Comparison of ENCODE assay signal across 15 cellular contexts in genomic region chr4:124708517-124709300, GRCh38. TPM values are rescaled to one million over a fixed set of nuclear protein-coding genes. Genes with fewer than 3 reads are reported as not detected.
DNase-seq lines count a peak whose midpoint lies in the region; ATAC-seq, FAIRE-seq and TF ChIP-seq lines count a peak whose summit lies in the region.
"Had no signal": no experiment of that assay in that cellular context is flagged by ENCODE, and none has a peak within 500 bp of the region (broad histone marks: within the 10 kb centered on the region; RNA-seq: fewer than 3 reads in every experiment).

No MANE protein-coding gene starts in this region.

- intact Hi-C loops in IMR-90 (cut with micrococcal nuclease) (no loop called here), adrenal gland (cut with DNase I) (no loop called here)

- FAIRE-seq in A549 (lab: Jason Lieb, UNC) (no peak), astrocyte (lab: Jason Lieb, UNC) (no peak), keratinocyte (lab: Jason Lieb, UNC) (peak; percentile 13)
- FAIRE-seq: TTC549 had no signal

- ATAC-seq in A549 (no peak), IMR-90 (ENCODE audit: low read depth) (no peak)
- ATAC-seq: activated T-cell treated with anti-CD3 and anti-CD28 coated beads, Interleukin-2, amount 50 U/mL, for 4 hours had no signal

- H3K56ac ChIP-seq in IMR-90 (ENCODE audit: extremely low read depth, insufficient read depth, low read length), result no peak overlapping the region

- H3K36me3 Mint-ChIP-seq in astrocyte (ENCODE audit: low read depth, unreplicated experiment), result no peaks in the 10 kb centered on the region

- H3K36me3 ChIP-seq in IMR-90 (ENCODE audit: control insufficient read depth, insufficient read depth, low read length) (no peaks in the 10 kb centered on the region), astrocyte (ENCODE audit: insufficient read depth, low read length) (no peaks in the 10 kb centered on the region), keratinocyte (ENCODE audit: control insufficient read depth in 2 of 2, extremely low read depth in 1 of 2, insufficient read depth in 2 of 2, low read length in 2 of 2) (peaks cover 2 to 9% of the 10 kb centered on the region in 2 experiments), adrenal gland (replicated peaks in 1 of 2) (no peaks in the 10 kb centered on the region)
- H3K36me3 ChIP-seq: tibial nerve had no signal

- H3K4me1 ChIP-seq in A549 (peaks cover 32% of the 10 kb centered on the region), IMR-90 (ENCODE audit: control insufficient read depth, insufficient read depth, low read length) (peaks cover 4% of the 10 kb centered on the region), astrocyte (ENCODE audit: insufficient read depth, low read length) (peaks cover 21% of the 10 kb centered on the region), keratinocyte (ENCODE audit: control insufficient read depth, extremely low read depth, insufficient read depth, low read length) (peaks cover 21% of the 10 kb centered on the region), adrenal gland (replicated peaks in 1 of 2) (peaks cover 5 to 26% of the 10 kb centered on the region in 2 donors)

- DNase-seq in A549 (ENCODE audit: low read depth in 1 of 2, low spot score in 1 of 2) (no peak), IMR-90 (peak; percentile 7), astrocyte (ENCODE audit: low read depth) (peak; percentile 68), keratinocyte (ENCODE audit: low read depth, low spot score) (no peak), T1000 (lab: John Stamatoyannopoulos, UW) (no peak), ACHN (no peak), adrenal gland (no peak)
- DNase-seq in stimulated activated CD4-positive, alpha-beta T cell treated with anti-CD3 and anti-CD28 coated beads, Interleukin-12 subunit alpha, Interleukin-12 subunit beta, amount 100 ng/mL, for 4 hours, result no peak
- DNase-seq: activated T-cell treated with anti-CD3 and anti-CD28 coated beads, Interleukin-2, amount 50 U/mL, for 4 hours; cerebellar nuclear complex; KG1; NCI-H524 treated with DMSO at 0.1 percent for 48 hours; nucleus accumbens had no signal

- H3K4me1 Mint-ChIP-seq in astrocyte (ENCODE audit: low read depth, unreplicated experiment), result peaks cover 29% of the 10 kb centered on the region

- in situ Hi-C loops in IMR-90 (cut with MboI; ENCODE audit: low sequenced_read_pairs) (no loop called here), ACHN (cut with HindIII; ENCODE audit: low pct_ligation_motif_present, low pct_unique_long_range_greater_than_20kb, low sequenced_read_pairs) (no loop called here)

- H2AK5ac ChIP-seq in IMR-90 (ENCODE audit: low read depth, low read length), result no peak overlapping the region

- peak overlapping the region; percentile 83 for H3K4me2 ChIP-seq in A549
- peak overlapping the region; percentile 71; the same call in 1 of the 2 replicates for H3K4me2 ChIP-seq in IMR-90 (ENCODE audit: low read depth, low read length)
- H3K4me2 ChIP-seq in astrocyte (ENCODE audit: low read length), result peak overlapping the region; percentile 96
- peak overlapping the region; percentile 92 for H3K4me2 ChIP-seq in keratinocyte (ENCODE audit: control insufficient read depth, extremely low read depth, insufficient read depth, low read depth, low read length)

- peak overlapping the region; percentile 60 for H2BK5ac ChIP-seq in IMR-90 (ENCODE audit: low read depth, low read length, poor library complexity, severe bottlenecking)

- H2AK9ac ChIP-seq in IMR-90 (replicated peaks; ENCODE audit: low read depth, low read length, poor library complexity), result no peak overlapping the region

- H4K8ac ChIP-seq in IMR-90 (ENCODE audit: low read depth in 2 of 2, low read length in 2 of 2), result no peak overlapping the region

- no peak for TF ChIP-seq EP300 in A549 (IDR thresholded peaks at IDR 0.05)

- H3K27me3 ChIP-seq in IMR-90 (ENCODE audit: control insufficient read depth, insufficient read depth, low read length) (no peaks in the 10 kb centered on the region), astrocyte (ENCODE audit: insufficient read depth, low read length) (no peaks in the 10 kb centered on the region), keratinocyte (ENCODE audit: control insufficient read depth, extremely low read depth, insufficient read depth, low read length) (no peaks in the 10 kb centered on the region), adrenal gland (no peaks in the 10 kb centered on the region)
- H3K27me3 ChIP-seq: tibial nerve had no signal

- TF ChIP-seq RAD21 in A549 (conservative IDR thresholded peaks at IDR 0.05 in 1 of 2, IDR thresholded peaks at IDR 0.05 in 1 of 2) (no peak), IMR-90 (IDR thresholded peaks at IDR 0.05; ENCODE audit: low read length) (no peak)

- H3K27ac Mint-ChIP-seq in astrocyte (ENCODE audit: unreplicated experiment), result no peak overlapping the region

- BruUV-seq in IMR-90 (replicated peaks; lab: Mats Ljungman, UMichigan), result no TSS peak

- peak overlapping the region; percentile 48; the same call in 1 of the 2 replicates for H3K23ac ChIP-seq in IMR-90 (ENCODE audit: low read depth, low read length)

- peaks cover 18% of the 10 kb centered on the region for H4K20me1 ChIP-seq in IMR-90 (ENCODE audit: insufficient read depth, low read length)
- H4K20me1 ChIP-seq in astrocyte (ENCODE audit: insufficient read depth, low read length), result peaks cover 44% of the 10 kb centered on the region
- H4K20me1 ChIP-seq in keratinocyte (ENCODE audit: control insufficient read depth, extremely low read depth, insufficient read depth, low read length), result no peaks in the 10 kb centered on the region

- H3K27ac ChIP-seq in A549, result no peak overlapping the region
- no peak overlapping the region for H3K27ac ChIP-seq in IMR-90 (ENCODE audit: insufficient read depth, low read length)
- no peak overlapping the region for H3K27ac ChIP-seq in astrocyte (ENCODE audit: low read depth, low read length)
- H3K27ac ChIP-seq in keratinocyte (ENCODE audit: control insufficient read depth, insufficient read depth, low read length), result no peak overlapping the region
- H3K27ac ChIP-seq in adrenal gland, result no peak overlapping the region

- no peak for TF ChIP-seq POLR2A in A549 (IDR thresholded peaks at IDR 0.05; ENCODE audit: low read length)
- TF ChIP-seq POLR2A in IMR-90 (IDR thresholded peaks at IDR 0.05; ENCODE audit: low read depth, low read length), result no peak
- no peak for TF ChIP-seq POLR2A in adrenal gland (IDR thresholded peaks at IDR 0.05)

- no peak overlapping the region for H2BK20ac ChIP-seq in IMR-90 (ENCODE audit: low read depth, low read length)

- TF ChIP-seq CTCF in A549 (IDR thresholded peaks at IDR 0.05), result no peak
- TF ChIP-seq CTCF in IMR-90 (conservative IDR thresholded peaks at IDR 0.05; ENCODE audit: low read depth, low read length), result no peak
- TF ChIP-seq CTCF in astrocyte (IDR thresholded peaks at IDR 0.05; ENCODE audit: insufficient read depth, low read depth, low read length), result no peak
- no peak for TF ChIP-seq CTCF in keratinocyte (optimal IDR thresholded peaks at IDR 0.05 in 1 of 3, IDR thresholded peaks at IDR 0.05 in 1 of 3, conservative IDR thresholded peaks at IDR 0.05 in 1 of 3; ENCODE audit: extremely low read depth in 1 of 3, insufficient read depth in 2 of 3, low read length in 3 of 3)
- no peak for TF ChIP-seq CTCF in adrenal gland (IDR thresholded peaks at IDR 0.05)

- no peak overlapping the region for H4K5ac ChIP-seq in IMR-90 (ENCODE audit: low read depth, low read length)

- no peaks in the 10 kb centered on the region for H3K27me3 Mint-ChIP-seq in astrocyte (ENCODE audit: low read depth, unreplicated experiment)

- H3K79me1 ChIP-seq in IMR-90 (ENCODE audit: low read depth in 1 of 2, low read length in 2 of 2), result peaks cover 11 to 33% of the 10 kb centered on the region in 2 experiments

- no peak overlapping the region for H3K9ac ChIP-seq in IMR-90 (ENCODE audit: low read depth, low read length)
- H3K9ac ChIP-seq in astrocyte (ENCODE audit: low read length), result peak overlapping the region; percentile 38
- no peak overlapping the region for H3K9ac ChIP-seq in keratinocyte (ENCODE audit: control insufficient read depth, extremely low read depth, insufficient read depth, low read length)

- H3K4me3 ChIP-seq in A549 (no peak overlapping the region), IMR-90 (ENCODE audit: insufficient read depth, low read depth, low read length) (no peak overlapping the region), astrocyte (ENCODE audit: insufficient read depth, low read depth, low read length) (peak overlapping the region; percentile 45), keratinocyte (ENCODE audit: control insufficient read depth in 2 of 3, extremely low read depth in 1 of 3, insufficient read depth in 2 of 3, low read depth in 1 of 3, low read length in 3 of 3) (peak overlapping the region in 2 of 3 experiments; percentile 50 to 64), adrenal gland (peak overlapping the region in 1 of 4 donors; percentile 17)

- H3K9me3 Mint-ChIP-seq in astrocyte (ENCODE audit: unreplicated experiment), result no peaks in the 10 kb centered on the region
- H3K9me3 Mint-ChIP-seq: activated T-cell treated with anti-CD3 and anti-CD28 coated beads, Interleukin-2, amount 50 U/mL, for 4 hours had no signal

- H3K9me3 ChIP-seq in A549, result no peaks in the 10 kb centered on the region
- no peaks in the 10 kb centered on the region for H3K9me3 ChIP-seq in IMR-90 (ENCODE audit: control insufficient read depth, insufficient read depth, low read length)
- no peaks in the 10 kb centered on the region for H3K9me3 ChIP-seq in astrocyte (ENCODE audit: insufficient read depth, low read depth, low read length)
- no peaks in the 10 kb centered on the region for H3K9me3 ChIP-seq in keratinocyte (ENCODE audit: control insufficient read depth, low read depth, low read length)
- H3K9me3 ChIP-seq in adrenal gland (replicated peaks in 1 of 3), result no peaks in the 10 kb centered on the region
- H3K9me3 ChIP-seq: tibial nerve had no signal

- H2BK120ac ChIP-seq in IMR-90 (ENCODE audit: low read depth, low read length), result no peak overlapping the region

- H2AFZ ChIP-seq in IMR-90 (replicated peaks; ENCODE audit: low read length, poor library complexity) (no peak overlapping the region), astrocyte (ENCODE audit: low read depth, low read length) (no peak overlapping the region), keratinocyte (ENCODE audit: control insufficient read depth, low read length) (no peak overlapping the region)

- no peak overlapping the region for H3K4ac ChIP-seq in IMR-90 (ENCODE audit: low read depth, low read length)

- POLR2A ChIA-PET in A549 (lab: Yijun Ruan, JAX) (no interaction called here), IMR-90 (lab: Charles Lee; ENCODE audit: unreplicated experiment) (no interaction called here)

- H3K14ac ChIP-seq in IMR-90 (replicated peaks; ENCODE audit: low read depth, low read length), result peak overlapping the region; percentile 53; the same call in 1 of the 2 replicates

- H2BK15ac ChIP-seq in IMR-90 (ENCODE audit: low read depth, low read length), result no peak overlapping the region

- H3K79me2 ChIP-seq in astrocyte (ENCODE audit: insufficient read depth, low read length) (peaks cover 82% of the 10 kb centered on the region), keratinocyte (ENCODE audit: control insufficient read depth, insufficient read depth, low read length) (peaks cover 81% of the 10 kb centered on the region)

- CTCF ChIA-PET in A549 (lab: Yijun Ruan, JAX), result interaction anchor here (0.6 kb wide), 1 partner anchor 64 kb away, joined by 3 read pairs; no protein-coding TSS in a partner anchor
- CTCF ChIA-PET in IMR-90 (lab: Yijun Ruan, JAX), result interaction anchor here (0.7 kb wide), 1 partner anchor 374 kb away, joined by 3 read pairs; no protein-coding TSS in a partner anchor

- peaks cover 5% of the 10 kb centered on the region for H3K9me1 ChIP-seq in IMR-90 (ENCODE audit: insufficient read depth, low read length)
- no peaks in the 10 kb centered on the region for H3K9me1 ChIP-seq in keratinocyte (ENCODE audit: control insufficient read depth, extremely low read depth, insufficient read depth, low read length)

- no peak overlapping the region for H3K4me3 Mint-ChIP-seq in astrocyte (ENCODE audit: unreplicated experiment)
- H3K4me3 Mint-ChIP-seq: activated T-cell treated with anti-CD3 and anti-CD28 coated beads, Interleukin-2, amount 50 U/mL, for 4 hours had no signal

- dilution Hi-C loops in IMR-90 (cut with HindIII; ENCODE audit: low sequenced_read_pairs, unreplicated experiment), result no loop called here
- dilution Hi-C loops in keratinocyte (cut with MboI; ENCODE audit: extremely low pct_ligation_motif_present, low sequenced_read_pairs), result no loop called here

- 84% methylated on average over 1 of the region's 1 CpG for WGBS in A549 (ENCODE audit: missing lambda C conversion rate)
- WGBS in IMR-90 (ENCODE audit: extremely low coverage in 2 of 2, insufficient read length in 1 of 2), 2 experiments, result no CpG with 5 or more reads among the region's 1 CpG
- 85 to 100% (median 94%) methylated on average over 1 of the region's 1 CpG for WGBS in adrenal gland, 4 donors

- no peak overlapping the region for H4K91ac ChIP-seq in IMR-90 (ENCODE audit: insufficient read depth, low read depth, low read length)

- H3K18ac ChIP-seq in IMR-90 (ENCODE audit: low read depth, low read length), result no peak overlapping the region

RNA-seq across cellular contexts. Expression of gene ANKRD50, which starts 3.8 kb away (rescaled TPM):
- polyA plus RNA-seq in A549 (2011; rRNA removed) (12.2 and 13.0 TPM in 2 replicates), A549 (2017; fragmentation: RNase III; extraction: RNeasy Plus Mini Kit Qiagen cat#74134 plus additional on column Dnase treatment) (6.0 to 8.1 TPM (median 6.5 TPM) in 3 replicates), IMR-90 (2012; rRNA removed) (6.4 and 8.1 TPM in 2 replicates), keratinocyte (14.8 to 21.6 TPM (median 16.5 TPM) in 3 replicates), adrenal gland (1 to 10 TPM; 1.4 to 7.5 (median 2.2) TPM)
- 1.6 and 1.9 TPM in 2 replicates for polyA plus RNA-seq in A549 (2012; cell fraction: cytosol; rRNA removed)
- 1.5 and 2.1 TPM in 2 replicates for polyA plus RNA-seq in A549 (2012; cell fraction: nucleus; rRNA removed)
- polyA minus RNA-seq in A549 (2011; rRNA and poly(A)+ RNA removed), result 21.3 and 25.0 TPM in 2 replicates
- total RNA-seq in IMR-90 (2012; rRNA removed) (35.3 and 45.8 TPM in 2 replicates), astrocyte (25.0 and 29.4 TPM in 2 replicates), adrenal gland (10 to 100 TPM in 3 of 8 donors, 1 to 10 TPM in 5; 7.4 to 15.4 (median 9.7) TPM)
- 1.2 and 1.4 TPM in 2 replicates for polyA plus RNA-seq in IMR-90 (2012; cell fraction: cytosol; rRNA removed)
- polyA plus RNA-seq in IMR-90 (2012; cell fraction: nucleus; rRNA removed; ENCODE audit: low replicate concordance), result 1.5 and 12.4 TPM in 2 replicates
- polyA plus RNA-seq in keratinocyte (2011; ENCODE audit: low read depth), result 17.7 TPM
- polyA plus RNA-seq in keratinocyte (2011; cell fraction: cytosol; rRNA removed), result 6.4 and 11.9 TPM in 2 replicates
- 24.5 and 31.1 TPM in 2 replicates for polyA plus RNA-seq in keratinocyte (2011; cell fraction: nucleus; rRNA removed)
- polyA plus RNA-seq in keratinocyte (2012; ENCODE audit: low replicate concordance), result 9.5 and 16.2 TPM in 2 replicates
- polyA minus RNA-seq in keratinocyte, result 12.4 to 106 TPM (median 64.9 TPM) in 3 replicates
- 20.5 TPM for polyA minus RNA-seq in keratinocyte (2011; cell fraction: cytosol; rRNA and poly(A)+ RNA removed)
- polyA minus RNA-seq in keratinocyte (2011; cell fraction: nucleus; rRNA and poly(A)+ RNA removed), result 59.9 and 126 TPM in 2 replicates

Comparison
In these comparisons a context has a peak if more than half of its experiments do, and no peak if none do; other contexts are left out.
1. DNase-seq: peak in IMR-90 (single experiment) and astrocyte (single experiment); none in A549 (0 of 2), keratinocyte (single experiment), stimulated activated CD4-positive, alpha-beta T cell treated with anti-CD3 and anti-CD28 coated beads, Interleukin-12 subunit alpha, Interleukin-12 subunit beta, amount 100 ng/mL, for 4 hours (single experiment), T1000 (single experiment), ACHN (single experiment) and adrenal gland (0 of 7).
2. H3K4me3 ChIP-seq: peak in astrocyte (single experiment) and keratinocyte (2 of 3); none in A549 (single experiment) and IMR-90 (single experiment).
3. Peak in every context shown above with its lines, with median percentiles within 50 percentile points of each other: H3K4me2 ChIP-seq.